ENCODE assay signal across 7 cellular contexts in genomic region chr1:145535461-145535860, GRCh38.
A peak's percentile ranks its signal among the peaks of the same experiment; 100 is the strongest.
DNase-seq lines count a peak whose midpoint lies in the region; ATAC-seq and TF ChIP-seq lines count a peak whose summit lies in the region.
"Not testable (repeated sequence)": the region's sequence is repeated elsewhere in the genome, so short reads cannot be mapped to it uniquely, and the experiment has no call there.

No MANE protein-coding gene starts in this region.

- no CpG with 5 or more reads among the region's 2 CpGs for WGBS in neuronal stem cell (ENCODE audit: extremely low coverage in 2 of 2, insufficient read length in 2 of 2, insufficient replicate concordance in 1 of 2), 2 donors

- not testable (repeated sequence) for H2BK12ac ChIP-seq in neuronal stem cell (ENCODE audit: low read length)

- intact Hi-C loops in Panc1 (cut with micrococcal nuclease; ENCODE audit: unreplicated experiment): not testable (repeated sequence)

- not testable (repeated sequence) for H3K9ac ChIP-seq in fibroblast of lung (ENCODE audit: insufficient read depth, low read length); neuronal stem cell (ENCODE audit: low read depth, low read length, poor library complexity)

- H3K4me2 ChIP-seq in fibroblast of lung (ENCODE audit: extremely low read depth, insufficient read depth, low read length); neuronal stem cell (ENCODE audit: insufficient read depth, low read length, poor library complexity, severe bottlenecking): not testable (repeated sequence)

- H2BK5ac ChIP-seq in neuronal stem cell (ENCODE audit: low read length): not testable (repeated sequence)

- not testable (repeated sequence) for H2BK120ac ChIP-seq in neuronal stem cell (ENCODE audit: low read depth, low read length)

- H3K79me2 ChIP-seq in fibroblast of lung (ENCODE audit: control insufficient read depth, insufficient read depth, low read length): not testable (repeated sequence)

- BruUV-seq in Panc1 (replicated peaks; lab: Mats Ljungman, UMichigan): not testable (repeated sequence)

- not testable (repeated sequence) for H3K27ac ChIP-seq in Panc1 (ENCODE audit: low read length); fibroblast of lung (ENCODE audit: insufficient read depth, low read length)
- H3K27ac ChIP-seq in neuronal stem cell (replicated peaks; ENCODE audit: low read length): peak overlapping the region; percentile 79

- not testable (repeated sequence) for H3K14ac ChIP-seq in neuronal stem cell (ENCODE audit: low read length)

- not testable (repeated sequence) for H3K4me1 ChIP-seq in Panc1 (ENCODE audit: control insufficient read depth, insufficient read depth, low read length); fibroblast of lung (ENCODE audit: control insufficient read depth, extremely low read depth, insufficient read depth, low read length); neuronal stem cell (ENCODE audit: control insufficient read depth in 2 of 2, insufficient read depth in 1 of 2, low read depth in 1 of 2, low read length in 2 of 2)

- not testable (repeated sequence) for H3K18ac ChIP-seq in neuronal stem cell (ENCODE audit: low read length)

- in situ Hi-C loops in Panc1 (cut with HindIII; ENCODE audit: low pct_unique_long_range_greater_than_20kb, low sequenced_read_pairs): not testable (repeated sequence)

- H3K4ac ChIP-seq in neuronal stem cell (ENCODE audit: low read length): not testable (repeated sequence)

- ATAC-seq in Panc1: peak; percentile 43

- H2AFZ ChIP-seq in fibroblast of lung (ENCODE audit: low read length): not testable (repeated sequence)
- peak overlapping the region; percentile 72 for H2AFZ ChIP-seq in neuronal stem cell (ENCODE audit: low read length)

- H4K91ac ChIP-seq in neuronal stem cell (ENCODE audit: low read depth, low read length, poor library complexity): not testable (repeated sequence)

- not testable (repeated sequence) for H3K23ac ChIP-seq in neuronal stem cell (ENCODE audit: low read depth, low read length, poor library complexity)

- not testable (repeated sequence) for H2BK15ac ChIP-seq in neuronal stem cell (ENCODE audit: low read length)

- DNase-seq in EL (peak; percentile 78), HS-5 (ENCODE audit: low read depth) (peak; percentile 36), astrocyte of the hippocampus (ENCODE audit: low read depth, low spot score) (peak; percentile 87), fibroblast of lung (ENCODE audit: low read depth in 2 of 2) (peak; percentile 24 to 68), iPS-NIHi11 (ENCODE audit: low spot score) (peak; percentile 5), neuronal stem cell (ENCODE audit: low spot score) (peak; percentile 58)
- DNase-seq in Panc1 (ENCODE audit: low read depth, low spot score): not testable (repeated sequence)

- not testable (repeated sequence) for H3K4me3 ChIP-seq in Panc1 (ENCODE audit: low read depth in 2 of 2, low read length in 2 of 2); fibroblast of lung (replicated peaks in 1 of 4; ENCODE audit: control extremely low read depth in 1 of 4, insufficient read depth in 1 of 4, low read depth in 3 of 4, low read length in 4 of 4); neuronal stem cell (ENCODE audit: low read length in 2 of 2)

- POLR2A ChIA-PET in Panc1 (lab: Charles Lee): not testable (repeated sequence)

- H3K36me3 ChIP-seq in Panc1 (ENCODE audit: control insufficient read depth, insufficient read depth, low read length); fibroblast of lung (ENCODE audit: control insufficient read depth, insufficient read depth, low read length); neuronal stem cell (replicated peaks in 1 of 2; ENCODE audit: control insufficient read depth in 2 of 2, insufficient read depth in 2 of 2, low read length in 2 of 2): not testable (repeated sequence)

- CTCF ChIA-PET in Panc1 (lab: Charles Lee): not testable (repeated sequence)

- H3K27me3 ChIP-seq in Panc1 (ENCODE audit: control insufficient read depth, insufficient read depth, low read length); fibroblast of lung (ENCODE audit: control insufficient read depth, insufficient read depth, low read length); neuronal stem cell (ENCODE audit: control insufficient read depth in 3 of 3, insufficient read depth in 3 of 3, low read depth in 1 of 3, low read length in 3 of 3): not testable (repeated sequence)

- not testable (repeated sequence) for H3K9me3 ChIP-seq in Panc1 (ENCODE audit: control insufficient read depth, insufficient read depth, low read depth, low read length); fibroblast of lung (ENCODE audit: control insufficient read depth, insufficient read depth, low read depth, low read length); neuronal stem cell (replicated peaks in 1 of 2; ENCODE audit: control insufficient read depth in 2 of 2, insufficient read depth in 1 of 2, low read depth in 1 of 2, low read length in 2 of 2)

- not testable (repeated sequence) for H4K8ac ChIP-seq in neuronal stem cell (ENCODE audit: low read depth, low read length)

- not testable (repeated sequence) for H2AK5ac ChIP-seq in neuronal stem cell (ENCODE audit: low read depth, low read length)

- not testable (repeated sequence) for TF ChIP-seq CTCF in Panc1 (IDR thresholded peaks at IDR 0.05); fibroblast of lung (conservative IDR thresholded peaks at IDR 0.05 in 1 of 2, IDR thresholded peaks at IDR 0.05 in 1 of 2; ENCODE audit: low read depth in 1 of 2, low read length in 2 of 2)

- H4K20me1 ChIP-seq in fibroblast of lung (ENCODE audit: control insufficient read depth, extremely low read depth, insufficient read depth, low read length): not testable (repeated sequence)

- H3K79me1 ChIP-seq in neuronal stem cell (ENCODE audit: low read depth, low read length): not testable (repeated sequence)
